Comparison of ENCODE assay signal across 1 cellular context in genomic region chr5:140182075-140182709, GRCh38.
TF ChIP-seq lines count a peak whose summit lies in the region.

No MANE protein-coding gene starts in this region.

TF ChIP-seq in Ishikawa, 13 proteins besides CTCF, POLR2A, EP300 and RAD21 (continued from another document):
- TF ChIP-seq MAX (IDR thresholded peaks at IDR 0.05) (no peak), ZBTB7A (IDR thresholded peaks at IDR 0.05; ENCODE audit: low read depth) (no peak), NFIC (IDR thresholded peaks at IDR 0.05) (peak; percentile 32; the same call in 1 of the 2 replicates)
